Comparison of ENCODE assay signal across 1 cellular context in the genomic region with DNA sequence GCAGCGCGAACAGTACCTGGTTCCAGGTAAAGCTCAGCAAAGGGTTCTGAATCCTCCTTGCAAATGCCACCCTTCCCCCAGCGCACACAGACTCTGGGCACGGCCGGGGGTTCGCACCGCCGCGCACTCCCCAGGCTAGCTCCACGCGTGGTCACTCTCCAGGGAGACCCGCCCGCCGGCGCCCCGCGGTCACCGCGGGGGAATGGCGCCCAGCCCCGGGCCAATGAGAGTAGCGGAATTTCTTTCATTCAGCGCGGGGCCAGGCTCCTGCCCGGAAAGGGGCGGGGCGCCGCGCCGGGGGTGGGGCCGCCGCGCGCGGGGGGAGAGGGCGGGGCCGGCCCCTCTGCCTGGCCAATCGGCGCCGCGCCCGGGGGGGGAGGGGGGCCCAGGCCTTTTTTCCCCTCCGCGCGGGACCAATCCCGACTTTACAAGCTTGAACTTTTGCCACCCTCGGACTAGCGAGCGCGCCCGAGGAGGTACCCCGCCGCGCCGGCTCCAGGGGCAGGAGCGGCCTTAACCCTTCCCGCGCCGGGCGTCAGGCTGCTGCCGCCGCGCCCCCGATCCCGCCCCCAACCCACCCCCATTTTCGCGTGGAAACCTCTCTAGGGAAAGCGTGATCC.
TF ChIP-seq lines count a peak whose summit lies in the region.

No MANE protein-coding gene starts in this region.

TF ChIP-seq in K562, 482 proteins besides CTCF, POLR2A, EP300 and RAD21 (continued from another document and continues in another):
- TF ChIP-seq CHD7 (IDR thresholded peaks at IDR 0.05; ENCODE audit: low read depth, low read length) (no peak), ZNF778 (CRISPR knock-in tag; IDR thresholded peaks at IDR 0.05) (no peak), NCOA4 (IDR thresholded peaks at IDR 0.05; ENCODE audit: partially characterized antibody) (no peak), GABPA (tag; conservative IDR thresholded peaks at IDR 0.05; ENCODE audit: low read depth) (peak; percentile 18; the same call in 1 of the 2 replicates), ZNF165 (CRISPR knock-in tag; IDR thresholded peaks at IDR 0.05; ENCODE audit: borderline replicate concordance) (no peak), YY1 (IDR thresholded peaks at IDR 0.05; ENCODE audit: borderline replicate concordance in 1 of 3, control insufficient read depth in 1 of 3, extremely low read depth in 1 of 3, insufficient read depth in 3 of 3, insufficient read length in 1 of 3, insufficient replicate concordance in 2 of 3, low read depth in 1 of 3, low read length in 2 of 3) (peak in 2 of 3 experiments; percentile 76 to 87), CAMTA2 (CRISPR knock-in tag; conservative IDR thresholded peaks at IDR 0.05) (no peak), MTA1 (IDR thresholded peaks at IDR 0.05; ENCODE audit: borderline replicate concordance) (no peak), CREBBP (IDR thresholded peaks at IDR 0.05; ENCODE audit: low read depth, low read length) (no peak), DMBX1 (CRISPR knock-in tag; IDR thresholded peaks at IDR 0.05; ENCODE audit: borderline replicate concordance) (no peak), CSDE1 (IDR thresholded peaks at IDR 0.05) (no peak), VEZF1 (CRISPR knock-in tag; IDR thresholded peaks at IDR 0.05) (peak; percentile 100), MCM7 (IDR thresholded peaks at IDR 0.05) (no peak), ZC3H8 (IDR thresholded peaks at IDR 0.05) (no peak), MYC (IDR thresholded peaks at IDR 0.05; ENCODE audit: low read depth, low read length) (0 out of 2 replicates have a peak, but pooled peaks have one; percentile 43), MYC (CRISPR knock-in tag; IDR thresholded peaks at IDR 0.05; ENCODE audit: borderline replicate concordance, low read depth) (no peak), NFYB (IDR thresholded peaks at IDR 0.05; ENCODE audit: extremely low read depth, insufficient read length) (peak; percentile 18), NBN (IDR thresholded peaks at IDR 0.05; ENCODE audit: low read depth) (no peak), NR2C2 (CRISPR knock-in tag; IDR thresholded peaks at IDR 0.05) (no peak), NR2C2 (tag; IDR thresholded peaks at IDR 0.05) (0 out of 2 replicates have a peak, but pooled peaks have one; percentile 33), HMG20B (CRISPR knock-in tag; IDR thresholded peaks at IDR 0.05) (no peak), ZNF239 (CRISPR knock-in tag; IDR thresholded peaks at IDR 0.05) (no peak), SREBF1 (IDR thresholded peaks at IDR 0.05; ENCODE audit: borderline replicate concordance, low read depth, low read length) (no peak), POLR2AphosphoS2 (IDR thresholded peaks at IDR 0.05; ENCODE audit: low read length) (no peak)
- TF ChIP-seq, protein P1, sequence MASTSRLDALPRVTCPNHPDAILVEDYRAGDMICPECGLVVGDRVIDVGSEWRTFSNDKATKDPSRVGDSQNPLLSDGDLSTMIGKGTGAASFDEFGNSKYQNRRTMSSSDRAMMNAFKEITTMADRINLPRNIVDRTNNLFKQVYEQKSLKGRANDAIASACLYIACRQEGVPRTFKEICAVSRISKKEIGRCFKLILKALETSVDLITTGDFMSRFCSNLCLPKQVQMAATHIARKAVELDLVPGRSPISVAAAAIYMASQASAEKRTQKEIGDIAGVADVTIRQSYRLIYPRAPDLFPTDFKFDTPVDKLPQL (IDR thresholded peaks at IDR 0.05; ENCODE audit: extremely low read depth, insufficient read length), result no peak
- TF ChIP-seq, protein P2, sequence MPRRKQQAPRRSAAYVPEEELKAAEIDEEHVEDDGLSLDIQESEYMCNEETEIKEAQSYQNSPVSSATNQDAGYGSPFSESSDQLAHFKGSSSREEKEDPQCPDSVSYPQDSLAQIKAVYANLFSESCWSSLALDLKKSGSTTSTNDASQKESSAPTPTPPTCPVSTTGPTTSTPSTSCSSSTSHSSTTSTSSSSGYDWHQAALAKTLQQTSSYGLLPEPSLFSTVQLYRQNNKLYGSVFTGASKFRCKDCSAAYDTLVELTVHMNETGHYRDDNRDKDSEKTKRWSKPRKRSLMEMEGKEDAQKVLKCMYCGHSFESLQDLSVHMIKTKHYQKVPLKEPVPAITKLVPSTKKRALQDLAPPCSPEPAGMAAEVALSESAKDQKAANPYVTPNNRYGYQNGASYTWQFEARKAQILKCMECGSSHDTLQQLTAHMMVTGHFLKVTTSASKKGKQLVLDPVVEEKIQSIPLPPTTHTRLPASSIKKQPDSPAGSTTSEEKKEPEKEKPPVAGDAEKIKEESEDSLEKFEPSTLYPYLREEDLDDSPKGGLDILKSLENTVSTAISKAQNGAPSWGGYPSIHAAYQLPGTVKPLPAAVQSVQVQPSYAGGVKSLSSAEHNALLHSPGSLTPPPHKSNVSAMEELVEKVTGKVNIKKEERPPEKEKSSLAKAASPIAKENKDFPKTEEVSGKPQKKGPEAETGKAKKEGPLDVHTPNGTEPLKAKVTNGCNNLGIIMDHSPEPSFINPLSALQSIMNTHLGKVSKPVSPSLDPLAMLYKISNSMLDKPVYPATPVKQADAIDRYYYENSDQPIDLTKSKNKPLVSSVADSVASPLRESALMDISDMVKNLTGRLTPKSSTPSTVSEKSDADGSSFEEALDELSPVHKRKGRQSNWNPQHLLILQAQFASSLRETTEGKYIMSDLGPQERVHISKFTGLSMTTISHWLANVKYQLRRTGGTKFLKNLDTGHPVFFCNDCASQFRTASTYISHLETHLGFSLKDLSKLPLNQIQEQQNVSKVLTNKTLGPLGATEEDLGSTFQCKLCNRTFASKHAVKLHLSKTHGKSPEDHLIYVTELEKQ (CRISPR knock-in tag; IDR thresholded peaks at IDR 0.05), result no peak
- TF ChIP-seq, protein P3, sequence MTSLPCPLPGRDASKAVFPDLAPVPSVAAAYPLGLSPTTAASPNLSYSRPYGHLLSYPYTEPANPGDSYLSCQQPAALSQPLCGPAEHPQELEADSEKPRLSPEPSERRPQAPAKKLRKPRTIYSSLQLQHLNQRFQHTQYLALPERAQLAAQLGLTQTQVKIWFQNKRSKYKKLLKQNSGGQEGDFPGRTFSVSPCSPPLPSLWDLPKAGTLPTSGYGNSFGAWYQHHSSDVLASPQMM (CRISPR knock-in tag; IDR thresholded peaks at IDR 0.05), result no peak
- TF ChIP-seq, protein P4, sequence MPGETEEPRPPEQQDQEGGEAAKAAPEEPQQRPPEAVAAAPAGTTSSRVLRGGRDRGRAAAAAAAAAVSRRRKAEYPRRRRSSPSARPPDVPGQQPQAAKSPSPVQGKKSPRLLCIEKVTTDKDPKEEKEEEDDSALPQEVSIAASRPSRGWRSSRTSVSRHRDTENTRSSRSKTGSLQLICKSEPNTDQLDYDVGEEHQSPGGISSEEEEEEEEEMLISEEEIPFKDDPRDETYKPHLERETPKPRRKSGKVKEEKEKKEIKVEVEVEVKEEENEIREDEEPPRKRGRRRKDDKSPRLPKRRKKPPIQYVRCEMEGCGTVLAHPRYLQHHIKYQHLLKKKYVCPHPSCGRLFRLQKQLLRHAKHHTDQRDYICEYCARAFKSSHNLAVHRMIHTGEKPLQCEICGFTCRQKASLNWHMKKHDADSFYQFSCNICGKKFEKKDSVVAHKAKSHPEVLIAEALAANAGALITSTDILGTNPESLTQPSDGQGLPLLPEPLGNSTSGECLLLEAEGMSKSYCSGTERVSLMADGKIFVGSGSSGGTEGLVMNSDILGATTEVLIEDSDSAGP (CRISPR knock-in tag; IDR thresholded peaks at IDR 0.05), result no peak
